9 cellular contexts compared by ENCODE assay signal in genomic region chr1:16196139-16196538, GRCh38. TPM values are rescaled to one million over a fixed set of nuclear protein-coding genes. Genes with fewer than 3 reads are reported as not detected.
DNase-seq lines count a peak whose midpoint lies in the region; ATAC-seq, FAIRE-seq and TF ChIP-seq lines count a peak whose summit lies in the region.
"Not testable (repeated sequence)": the region's sequence is repeated elsewhere in the genome, so short reads cannot be mapped to it uniquely, and the experiment has no call there.
"Had no signal": no experiment of that assay in that cellular context is flagged by ENCODE, and none has a peak within 500 bp of the region (broad histone marks: within the 10 kb centered on the region; RNA-seq: fewer than 3 reads in every experiment).

No MANE protein-coding gene starts in this region.

- not testable (repeated sequence) for BruUV-seq in K562 (replicated peaks; lab: Mats Ljungman, UMichigan)

- not testable (repeated sequence) for H3K9ac ChIP-seq in K562 (ENCODE audit: insufficient read depth in 1 of 2, low read depth in 2 of 2, low read length in 2 of 2)

- CTCF ChIA-PET in HEK293 (lab: Yijun Ruan, JAX): interaction anchor here (0.7 to 1.4 kb wide), 3 partner anchors 8 to 117 kb away, joined by 4 to 6 read pairs (median 4); no protein-coding TSS in a partner anchor
- CTCF ChIA-PET in activated CD4-positive, alpha-beta T cell treated with anti-CD3 and anti-CD28 coated beads, Interleukin-2, amount 10 ng/mL, durations not matched to agents 7 days and 5 days (lab: Charles Lee); K562 (lab: Yijun Ruan, JAX; ENCODE audit: low intra/inter-chr PET ratio): not testable (repeated sequence)

- POLR2A ChIA-PET in HEK293 (lab: Yijun Ruan, JAX); activated CD4-positive, alpha-beta T cell treated with anti-CD3 and anti-CD28 coated beads, Interleukin-2, amount 10 ng/mL, durations not matched to agents 7 days and 5 days (lab: Charles Lee): not testable (repeated sequence)
- POLR2A ChIA-PET in K562 (lab: Yijun Ruan, JAX): interaction anchor here (1.8 kb wide), 1 partner anchor 115 kb away, joined by 5 read pairs; no protein-coding TSS in a partner anchor

- H2AFZ ChIP-seq in K562 (ENCODE audit: low read depth, low read length): not testable (repeated sequence)

- H3K36me3 ChIP-seq in HEK293 (ENCODE audit: control insufficient read depth in 2 of 2, insufficient read depth in 1 of 2, low read length in 2 of 2); K562 (ENCODE audit: control insufficient read depth, insufficient read depth, low read length); ovary; uterus: not testable (repeated sequence)

- not testable (repeated sequence) for H3K9me3 ChIP-seq in HEK293 (ENCODE audit: control insufficient read depth, insufficient read depth, low read depth, low read length); K562 (replicated peaks; ENCODE audit: control insufficient read depth, insufficient read depth, low read depth, low read length); ovary; uterus

- not testable (repeated sequence) for H3K36me3 Mint-ChIP-seq in activated CD4-positive, alpha-beta T cell treated with anti-CD3 and anti-CD28 coated beads, Interleukin-2, amount 10 ng/mL, durations not matched to agents 7 days and 5 days (ENCODE audit: low read depth)

- not testable (repeated sequence) for H3K27me3 ChIP-seq in K562 (ENCODE audit: control insufficient read depth in 2 of 2, insufficient read depth in 2 of 2, low read length in 2 of 2); ovary; uterus

- not testable (repeated sequence) for H3K4me2 ChIP-seq in K562 (ENCODE audit: insufficient read depth, low read length)

- peak overlapping the region; percentile 47 for H3K27ac Mint-ChIP-seq in activated CD4-positive, alpha-beta T cell treated with anti-CD3 and anti-CD28 coated beads, Interleukin-2, amount 10 ng/mL, durations not matched to agents 7 days and 5 days

- not testable (repeated sequence) for H3K9me1 ChIP-seq in K562 (ENCODE audit: control insufficient read depth, insufficient read depth, low read length)

- not testable (repeated sequence) for H3K9me3 Mint-ChIP-seq in activated CD4-positive, alpha-beta T cell treated with anti-CD3 and anti-CD28 coated beads, Interleukin-2, amount 10 ng/mL, durations not matched to agents 7 days and 5 days

- TF ChIP-seq POLR2A in K562 (conservative IDR thresholded peaks at IDR 0.05); ovary (IDR thresholded peaks at IDR 0.05); uterus (IDR thresholded peaks at IDR 0.05): not testable (repeated sequence)

- H3K79me2 ChIP-seq in K562 (ENCODE audit: control insufficient read depth, insufficient read depth, low read length): not testable (repeated sequence)

- in situ Hi-C loops in K562 (cut with MboI): loop anchor here (5.0 kb wide), 1 partner anchor 166 kb away; no protein-coding TSS in a partner anchor

- not testable (repeated sequence) for DNase-seq in activated CD4-positive, alpha-beta T cell treated with anti-CD3 and anti-CD28 coated beads, Interleukin-2, amount 10 ng/mL, durations not matched to agents 7 days and 5 days; K562 (ENCODE audit: extremely low read depth in 1 of 4, low spot score in 3 of 4); ovary; uterus

- ATAC-seq in K562: not testable (repeated sequence)

- H3K4me1 Mint-ChIP-seq in activated CD4-positive, alpha-beta T cell treated with anti-CD3 and anti-CD28 coated beads, Interleukin-2, amount 10 ng/mL, durations not matched to agents 7 days and 5 days: not testable (repeated sequence)

- H3K27me3 Mint-ChIP-seq in activated CD4-positive, alpha-beta T cell treated with anti-CD3 and anti-CD28 coated beads, Interleukin-2, amount 10 ng/mL, durations not matched to agents 7 days and 5 days: not testable (repeated sequence)

- H3K27ac ChIP-seq in HEK293 (ENCODE audit: extremely low read depth, low read depth, low read length); K562 (ENCODE audit: extremely low read depth, low read depth, low read length): not testable (repeated sequence)
- H3K27ac ChIP-seq in ovary (peak overlapping the region; percentile 52 to 91), uterus (peak overlapping the region; percentile 65 to 82)

- TF ChIP-seq CTCF in HEK293 (tag by site-specific recombination; IDR thresholded peaks at IDR 0.05); K562 (IDR thresholded peaks at IDR 0.05 in 2 of 3, conservative IDR thresholded peaks at IDR 0.05 in 1 of 3; ENCODE audit: insufficient read depth in 2 of 3, low read depth in 1 of 3, low read length in 3 of 3); ovary (IDR thresholded peaks at IDR 0.05); uterus (IDR thresholded peaks at IDR 0.05): not testable (repeated sequence)

- not testable (repeated sequence) for H3K4me1 ChIP-seq in HEK293 (ENCODE audit: control insufficient read depth, insufficient read depth, low read length); K562 (replicated peaks in 1 of 2; ENCODE audit: control insufficient read depth in 2 of 2, insufficient read depth in 2 of 2, low read length in 2 of 2); ovary (ENCODE audit: insufficient read depth); uterus

- intact Hi-C loops in K562 (cut with micrococcal nuclease); uterus (cut with DNase I; ENCODE audit: low total_unique reads): not testable (repeated sequence)
- intact Hi-C loops in ovary (cut with DNase I): loop anchor here in 2 of 4 donors (10.0 kb wide), 1 partner anchor 169 kb away; the partner anchor contains the start of gene SZRD1 (in 2 of the 2)

- not testable (repeated sequence) for H3K4me3 Mint-ChIP-seq in activated CD4-positive, alpha-beta T cell treated with anti-CD3 and anti-CD28 coated beads, Interleukin-2, amount 10 ng/mL, durations not matched to agents 7 days and 5 days

- H4K20me1 ChIP-seq in K562 (replicated peaks; ENCODE audit: control insufficient read depth, insufficient read depth, low read length): not testable (repeated sequence)

- 80% methylated on average over 4 of the region's 4 CpGs for WGBS in K562 (ENCODE audit: insufficient coverage, low coverage, missing lambda C conversion rate)
- WGBS in ovary, 3 donors: 95 to 96% (median 95%) methylated on average over 4 of the region's 4 CpGs

- not testable (repeated sequence) for H3K4me3 ChIP-seq in HEK293 (ENCODE audit: low read depth, low read length); K562; ovary; uterus

- TF ChIP-seq RAD21 in K562 (CRISPR knock-in tag; conservative IDR thresholded peaks at IDR 0.05 in 1 of 2, IDR thresholded peaks at IDR 0.05 in 1 of 2): not testable (repeated sequence)

- not testable (repeated sequence) for FAIRE-seq in K562 (lab: Jason Lieb, UNC)

- TF ChIP-seq EP300 in K562 (IDR thresholded peaks at IDR 0.05; ENCODE audit: low read length); ovary (IDR thresholded peaks at IDR 0.05): not testable (repeated sequence)

RNA-seq across cellular contexts. Expression of gene ARHGEF19, which starts 16.3 kb away (rescaled TPM):
- total RNA-seq in activated CD4-positive, alpha-beta T cell treated with anti-CD3 and anti-CD28 coated beads, Interleukin-2, amount 10 ng/mL, durations not matched to agents 7 days and 5 days: 10 to 100 TPM; 10.7 to 12.1 TPM
- 15.4 and 51.0 TPM in 2 replicates for total RNA-seq in K562 (2011; cell fraction: chromatin; rRNA removed; ENCODE audit: low replicate concordance)
- total RNA-seq in K562 (2011; cell fraction: nucleolus; rRNA removed): 25.4 and 38.4 TPM in 2 replicates
- total RNA-seq in K562 (2011; cell fraction: nucleoplasm; rRNA removed): 20.2 and 22.1 TPM in 2 replicates
- total RNA-seq in K562 (2014; rRNA removed) (6.3 and 7.0 TPM in 2 replicates), K562 (2014; rRNA removed; fragmentation: Illumina TruSeq; extraction: Trizol) (2.7 and 4.3 TPM in 2 replicates), K562 (2015; rRNA removed; fragmentation: Illumina TruSeq; extraction: Trizol) (5.2 and 6.0 TPM in 2 replicates), K562 (2021) (11.2 and 15.1 TPM in 2 replicates), ovary (10 to 100 TPM in 5 of 7 donors, 1 to 10 TPM in 2; 6.0 to 30.4 (median 14.6) TPM), uterus (10 to 100 TPM in 2 of 4 donors, 1 to 10 TPM in 2; 3.6 to 26.8 (median 12.2) TPM)
- polyA plus RNA-seq in K562 (2011; rRNA removed) (21.0 and 33.1 TPM in 2 replicates), K562 (2014; fragmentation: Illumina TruSeq; extraction: Trizol) (4.4 and 10.8 TPM in 2 replicates), K562 (2014; fragmentation: Nextera tagmentation; extraction: Ambion mirVana) (1 to 10 TPM in 1 of 2 experiments, under 1 TPM in 1; 0.73 to 1.1 TPM), K562 (2014; rRNA removed) (14.8 and 17.1 TPM in 2 replicates), ovary (10 to 100 TPM in 1 of 2 donors, 1 to 10 TPM in 1; 2.3 to 15.5 TPM)
- polyA plus RNA-seq in K562 (2011; cell fraction: cytosol; rRNA removed): 31.5 and 39.3 TPM in 2 replicates
- 84.8 and 93.8 TPM in 2 replicates for polyA plus RNA-seq in K562 (2011; cell fraction: nucleus; rRNA removed)
- polyA plus RNA-seq in K562 (2012): 14.3 and 15.2 TPM in 2 replicates
- polyA minus RNA-seq in K562 (2011; rRNA and poly(A)+ RNA removed): 7.3 and 9.1 TPM in 2 replicates
- polyA minus RNA-seq in K562 (2011; cell fraction: cytosol; rRNA and poly(A)+ RNA removed): 9.3 and 17.2 TPM in 2 replicates
- 17.2 and 21.5 TPM in 2 replicates for polyA minus RNA-seq in K562 (2011; cell fraction: nucleus; rRNA and poly(A)+ RNA removed)

RNA-seq across cellular contexts. Expression of gene EPHA2, which starts 40.3 kb away (rescaled TPM):
- total RNA-seq in activated CD4-positive, alpha-beta T cell treated with anti-CD3 and anti-CD28 coated beads, Interleukin-2, amount 10 ng/mL, durations not matched to agents 7 days and 5 days: not detected
- 0.55 and 1.5 TPM in 2 replicates for total RNA-seq in K562 (2011; cell fraction: chromatin; rRNA removed; ENCODE audit: low replicate concordance)
- total RNA-seq in K562 (2011; cell fraction: nucleolus; rRNA removed): 0.79 and 1.2 TPM in 2 replicates
- 0.15 and 0.23 TPM in 2 replicates for total RNA-seq in K562 (2011; cell fraction: nucleoplasm; rRNA removed)
- total RNA-seq in K562 (2014; rRNA removed) (not detected in 2 replicates), K562 (2014; rRNA removed; fragmentation: Illumina TruSeq; extraction: Trizol) (0.04 and 0.06 TPM in 2 replicates), K562 (2015; rRNA removed; fragmentation: Illumina TruSeq; extraction: Trizol) (not detected in 2 replicates), K562 (2021) (0.36 and 0.40 TPM in 2 replicates), ovary (10 to 100 TPM in 3 of 7 donors, 1 to 10 TPM in 4; 3.9 to 40.7 (median 8.8) TPM), uterus (10 to 100 TPM in 2 of 4 donors, 1 to 10 TPM in 2; 2.4 to 32.9 (median 16.3) TPM)
- polyA plus RNA-seq in K562 (2011; rRNA removed) (0.16 and 0.17 TPM in 2 replicates), K562 (2014; fragmentation: Illumina TruSeq; extraction: Trizol) (0.07 and 0.12 TPM in 2 replicates), K562 (2014; fragmentation: Nextera tagmentation; extraction: Ambion mirVana) (not detected), K562 (2014; rRNA removed) (0.05 TPM in 2 replicates), ovary (1 to 10 TPM; 3.8 to 6.1 TPM)
- polyA plus RNA-seq in K562 (2011; cell fraction: cytosol; rRNA removed): 0.09 and 0.70 TPM in 2 replicates
- polyA plus RNA-seq in K562 (2011; cell fraction: nucleus; rRNA removed): 0.24 and 0.92 TPM in 2 replicates
- 0.07 and 0.09 TPM in 2 replicates for polyA plus RNA-seq in K562 (2012)
- polyA minus RNA-seq in K562 (2011; rRNA and poly(A)+ RNA removed): 0.15 and 0.28 TPM in 2 replicates
- polyA minus RNA-seq in K562 (2011; cell fraction: cytosol; rRNA and poly(A)+ RNA removed): 1.7 and 2.2 TPM in 2 replicates
- 0.33 and 0.81 TPM in 2 replicates for polyA minus RNA-seq in K562 (2011; cell fraction: nucleus; rRNA and poly(A)+ RNA removed)
- total RNA-seq: CD4-positive, alpha-beta memory T cell; CD4-positive, CD25-positive, alpha-beta regulatory T cell; CD8-positive, alpha-beta memory T cell had no signal
- polyA plus RNA-seq: CD14-positive monocyte; CD4-positive, alpha-beta memory T cell; CD4-positive, CD25-positive, alpha-beta regulatory T cell; CD8-positive, alpha-beta memory T cell had no signal

RNA-seq across cellular contexts. Expression of gene CPLANE2, which starts 40.8 kb away (rescaled TPM):
- 1 to 10 TPM; 6.4 to 6.8 TPM for total RNA-seq in activated CD4-positive, alpha-beta T cell treated with anti-CD3 and anti-CD28 coated beads, Interleukin-2, amount 10 ng/mL, durations not matched to agents 7 days and 5 days
- 6.0 and 32.3 TPM in 2 replicates for total RNA-seq in K562 (2011; cell fraction: chromatin; rRNA removed; ENCODE audit: low replicate concordance)
- total RNA-seq in K562 (2011; cell fraction: nucleolus; rRNA removed): 25.7 and 37.9 TPM in 2 replicates
- total RNA-seq in K562 (2011; cell fraction: nucleoplasm; rRNA removed): 15.3 and 20.1 TPM in 2 replicates
- 19.9 and 27.8 TPM in 2 replicates for total RNA-seq in K562 (2014; rRNA removed)
- 3.3 and 3.7 TPM in 2 replicates for total RNA-seq in K562 (2014; rRNA removed; fragmentation: Illumina TruSeq; extraction: Trizol)
- 8.0 and 8.3 TPM in 2 replicates for total RNA-seq in K562 (2015; rRNA removed; fragmentation: Illumina TruSeq; extraction: Trizol)
- total RNA-seq in K562 (2021): 17.8 and 20.9 TPM in 2 replicates
- 10.9 and 15.9 TPM in 2 replicates for polyA plus RNA-seq in K562 (2011; rRNA removed)
- polyA plus RNA-seq in K562 (2011; cell fraction: cytosol; rRNA removed): 14.2 and 28.7 TPM in 2 replicates
- polyA plus RNA-seq in K562 (2011; cell fraction: nucleus; rRNA removed): 22.8 and 30.9 TPM in 2 replicates
- polyA plus RNA-seq in K562 (2012): 16.0 and 21.8 TPM in 2 replicates
- 8.1 and 13.6 TPM in 2 replicates for polyA plus RNA-seq in K562 (2014; fragmentation: Illumina TruSeq; extraction: Trizol)
- polyA plus RNA-seq in K562 (2014; fragmentation: Nextera tagmentation; extraction: Ambion mirVana): under 1 TPM; 0.17 to 0.32 TPM
- 10.3 and 15.5 TPM in 2 replicates for polyA plus RNA-seq in K562 (2014; rRNA removed)
- polyA minus RNA-seq in K562 (2011; rRNA and poly(A)+ RNA removed): 11.8 and 19.8 TPM in 2 replicates
- 18.6 and 24.7 TPM in 2 replicates for polyA minus RNA-seq in K562 (2011; cell fraction: cytosol; rRNA and poly(A)+ RNA removed)
- polyA minus RNA-seq in K562 (2011; cell fraction: nucleus; rRNA and poly(A)+ RNA removed): 21.7 and 22.7 TPM in 2 replicates
- total RNA-seq in ovary: 10 to 100 TPM in 4 of 7 donors, 1 to 10 TPM in 3; 4.6 to 12.4 (median 10.5) TPM
- polyA plus RNA-seq in ovary: 1 to 10 TPM; 2.6 to 6.6 TPM
- 1 to 10 TPM; 5.1 to 7.4 (median 5.5) TPM for total RNA-seq in uterus
